9 cellular contexts compared by ENCODE assay signal in the genomic region with DNA sequence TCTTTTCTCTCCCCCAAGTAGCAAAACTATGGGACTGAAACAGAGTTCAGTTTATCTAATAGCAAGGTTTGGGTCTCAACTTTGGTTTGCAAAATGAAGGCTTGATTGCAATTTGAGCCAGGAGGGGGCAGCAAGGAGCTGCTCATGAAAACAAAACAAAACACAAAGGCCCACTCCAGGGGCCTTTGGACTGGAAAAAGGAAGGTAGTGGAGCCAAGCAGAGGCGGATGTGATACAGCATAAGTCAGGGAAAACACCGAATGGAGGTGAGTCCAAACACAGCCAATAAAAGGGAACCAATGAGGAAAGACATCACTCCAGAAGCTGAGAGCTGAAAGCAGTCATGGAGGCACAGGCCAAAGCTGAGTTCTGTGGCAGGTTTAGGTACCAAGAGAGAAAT.
DNase-seq lines count a peak whose midpoint lies in the region; ATAC-seq and TF ChIP-seq lines count a peak whose summit lies in the region.
"Had no signal": no experiment of that assay in that cellular context is flagged by ENCODE, and none has a peak within 500 bp of the region (broad histone marks: within the 10 kb centered on the region; RNA-seq: fewer than 3 reads in every experiment).

No MANE protein-coding gene starts in this region.

- no peaks in the 10 kb centered on the region for H3K9me3 ChIP-seq in gastrocnemius medialis
- H3K9me3 ChIP-seq: BLaER1 treated with 17β-estradiol and CSF1 and Interleukin-3, amounts not matched to agents 10 nM and 100 nM had no signal

- H3K36me3 ChIP-seq in gastrocnemius medialis = no peaks in the 10 kb centered on the region
- H3K36me3 ChIP-seq: BLaER1 treated with 17β-estradiol and CSF1 and Interleukin-3, amounts not matched to agents 10 nM and 100 nM had no signal

- intact Hi-C loops in gastrocnemius medialis (cut with DNase I; ENCODE audit: low total_unique reads) = loop anchor here (2.0 kb wide), 1 partner anchor 866 kb away; no protein-coding TSS in a partner anchor

- no peaks in the 10 kb centered on the region for H3K4me1 ChIP-seq in gastrocnemius medialis
- H3K4me1 ChIP-seq: BLaER1 treated with 17β-estradiol and CSF1 and Interleukin-3, amounts not matched to agents 10 nM and 100 nM had no signal

- no peak overlapping the region for H3K27ac ChIP-seq in gastrocnemius medialis
- H3K27ac ChIP-seq: BLaER1 treated with 17β-estradiol and CSF1 and Interleukin-3, amounts not matched to agents 10 nM and 100 nM had no signal

- no peak for ATAC-seq in gastrocnemius medialis

- in situ Hi-C loops in gastrocnemius medialis (cut with MboI; ENCODE audit: low sequenced_read_pairs in 4 of 4) = no loop called here

- H3K4me3 ChIP-seq in gastrocnemius medialis = no peak overlapping the region
- H3K4me3 ChIP-seq: BLaER1 treated with 17β-estradiol and CSF1 and Interleukin-3, amounts not matched to agents 10 nM and 100 nM had no signal

- peak in 4 of 5 experiments; percentile 18 to 58 (median 42) for TF ChIP-seq CTCF in gastrocnemius medialis (IDR thresholded peaks at IDR 0.05 in 4 of 5, conservative IDR thresholded peaks at IDR 0.05 in 1 of 5)

- no peaks in the 10 kb centered on the region for H3K27me3 ChIP-seq in gastrocnemius medialis
- H3K27me3 ChIP-seq: BLaER1 treated with 17β-estradiol and CSF1 and Interleukin-3, amounts not matched to agents 10 nM and 100 nM had no signal

- TF ChIP-seq POLR2A in gastrocnemius medialis (IDR thresholded peaks at IDR 0.05) = no peak

- DNase-seq in NCI-H1105 treated with DMSO at 0.1 percent for 48 hours (lab: John Stamatoyannopoulos, UW) = peak; percentile 43
- no peak for DNase-seq in NCI-H1105 (lab: John Stamatoyannopoulos, UW)
- peak; percentile 63 for DNase-seq in H4 (ENCODE audit: low spot score)
- peak; percentile 31 to 75 for DNase-seq in NCI-H446 (lab: John Stamatoyannopoulos, UW)
- peak; percentile 39 for DNase-seq in activated T-cell treated with anti-CD3 and anti-CD28 coated beads, Interleukin-2, amount 50 U/mL, for 1 hour
- peak; percentile 51 for DNase-seq in globus pallidus (ENCODE audit: low spot score)
- DNase-seq in gastrocnemius medialis = peak in 1 of 2 donors; percentile 15
- no peak for DNase-seq in epidermal melanocyte (ENCODE audit: insufficient read length, low spot score)

Comparison
In these comparisons a context has a peak if more than half of its experiments do, and no peak if none do; other contexts are left out.
1. DNase-seq: peak in NCI-H1105 treated with DMSO at 0.1 percent for 48 hours (single experiment), H4 (single experiment), NCI-H446 (2 of 2), activated T-cell treated with anti-CD3 and anti-CD28 coated beads, Interleukin-2, amount 50 U/mL, for 1 hour (single experiment) and globus pallidus (single experiment); none in NCI-H1105 (single experiment) and epidermal melanocyte (single experiment).